In the genomic region with DNA sequence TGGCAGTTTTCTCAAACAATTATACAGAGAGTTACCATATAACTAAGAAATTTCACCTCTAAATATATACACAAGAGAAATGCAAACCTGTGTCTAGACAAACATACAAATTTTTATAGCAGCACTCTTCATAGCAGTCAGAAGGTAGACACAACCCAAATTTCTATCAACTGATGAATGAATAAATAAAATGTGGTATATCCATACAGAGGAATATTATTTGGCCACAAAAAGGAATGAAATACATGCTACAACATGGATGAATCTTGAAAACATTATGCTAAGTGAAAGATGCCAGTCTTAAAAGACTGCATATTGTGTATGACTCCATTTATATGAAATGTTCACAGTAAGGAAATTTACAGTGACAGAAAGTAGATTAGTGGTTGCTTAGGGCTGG, we compare ENCODE assay signal across 29 cellular contexts.
"Had no signal": no experiment of that assay in that cellular context is flagged by ENCODE, and none has a peak within 500 bp of the region (broad histone marks: within the 10 kb centered on the region; RNA-seq: fewer than 3 reads in every experiment).

No MANE protein-coding gene starts in this region.

- ATAC-seq: effector memory CD8-positive, alpha-beta T cell; esophagus mucosa; foreskin keratinocyte; gastrocnemius medialis; gastroesophageal sphincter; heart left ventricle; heart right ventricle had no signal

- H3K4me1 ChIP-seq: colonic mucosa, esophagus muscularis mucosa, gastrocnemius medialis, gastroesophageal sphincter had no signal

- H3K79me2 ChIP-seq: hepatocyte had no signal

- H3K9me3 ChIP-seq: colonic mucosa, esophagus muscularis mucosa, esophagus squamous epithelium, gastrocnemius medialis, gastroesophageal sphincter had no signal

- H3K27ac ChIP-seq: colonic mucosa, coronary artery, dorsolateral prefrontal cortex, epithelial cell of prostate, esophagus muscularis mucosa, esophagus squamous epithelium, foreskin keratinocyte, gastrocnemius medialis, gastroesophageal sphincter, heart left ventricle, heart right ventricle, hepatocyte had no signal

- H2AFZ ChIP-seq: hepatocyte had no signal

- DNase-seq: colonic mucosa; cortex of kidney; dermis blood vessel endothelial cell; dorsolateral prefrontal cortex; effector CD4-positive, alpha-beta T cell; effector CD8-positive, alpha-beta T cell; effector memory CD4-positive, alpha-beta T cell; effector memory CD8-positive, alpha-beta T cell; endodermal cell; erythroblast; esophagus squamous epithelium; foreskin fibroblast; foreskin keratinocyte; foreskin melanocyte; gastrocnemius medialis; glutamatergic neuron; head of caudate nucleus; heart left ventricle; heart right ventricle had no signal

- H3K4me3 ChIP-seq: colonic mucosa, coronary artery, dorsolateral prefrontal cortex, esophagus muscularis mucosa, esophagus squamous epithelium, gastrocnemius medialis, gastroesophageal sphincter, heart left ventricle, heart right ventricle, hepatocyte had no signal

- H3K36me3 ChIP-seq: colonic mucosa, esophagus muscularis mucosa, esophagus squamous epithelium, gastrocnemius medialis, gastroesophageal sphincter, heart left ventricle, heart right ventricle had no signal

- FAIRE-seq: colon, endometrium, endothelial cell of umbilical vein, frontal cortex had no signal

- H3K27me3 ChIP-seq: colonic mucosa, dorsolateral prefrontal cortex, esophagus muscularis mucosa, foreskin keratinocyte, hepatocyte had no signal

- H3K4me2 ChIP-seq: hepatocyte had no signal
